8 cellular contexts compared by ENCODE assay signal in the genomic region with DNA sequence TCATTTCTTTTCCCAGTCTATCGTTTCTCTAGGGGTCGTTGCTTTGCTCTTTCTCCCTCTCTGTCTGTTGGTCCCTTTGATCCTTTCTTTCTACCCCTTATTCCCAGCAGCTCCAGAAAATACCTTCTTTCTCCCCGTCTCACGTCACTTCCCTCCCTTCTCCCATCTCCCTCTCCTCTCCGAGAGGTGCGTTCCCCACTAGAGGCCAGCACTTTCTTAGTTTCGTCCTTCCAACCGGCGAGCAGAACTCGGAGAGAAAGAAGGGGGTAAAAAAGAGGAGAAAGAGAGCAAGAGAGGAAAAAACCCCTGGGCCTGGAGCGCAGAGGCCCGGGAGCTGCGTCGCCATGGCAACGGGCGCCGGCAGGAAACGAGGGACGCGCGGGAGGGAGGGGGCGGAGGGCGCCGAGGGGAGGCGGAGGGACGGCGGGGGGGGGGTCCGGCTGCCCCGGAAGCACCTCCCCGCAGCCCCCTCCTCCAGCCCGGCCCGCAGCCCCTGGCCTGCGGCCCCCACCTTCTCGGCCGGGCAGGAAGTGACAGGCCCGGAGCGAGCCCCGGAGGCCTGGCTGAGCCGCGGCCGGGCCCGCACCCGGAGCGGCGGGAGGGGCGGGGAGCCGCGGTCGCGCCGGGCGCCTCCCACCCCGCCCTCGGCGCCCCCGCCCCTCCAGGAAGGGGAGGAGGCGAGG. TPM values are rescaled to one million over a fixed set of nuclear protein-coding genes. Genes with fewer than 3 reads are reported as not detected.
DNase-seq lines count a peak whose midpoint lies in the region; ATAC-seq and TF ChIP-seq lines count a peak whose summit lies in the region.
"Not testable (repeated sequence)": the region's sequence is repeated elsewhere in the genome, so short reads cannot be mapped to it uniquely, and the experiment has no call there.

Gene PHC1, plus strand, starts transcription at position 477 of the 683 bp plus-strand sequence. CDS start 3,169 bp downstream, outside the sequence.

- DNase-seq in AG08396 (ENCODE audit: low spot score), result peak; percentile 89
- DNase-seq in NCI-H510A treated with DMSO at 0.1 percent for 48 hours (lab: John Stamatoyannopoulos, UW), result peak; percentile 84
- peak; percentile 73 for DNase-seq in activated CD4-positive, alpha-beta T cell treated with anti-CD3 and anti-CD28 coated beads, Interleukin-2, amount 50 U/mL, for 1 hour
- DNase-seq in kidney epithelial cell (ENCODE audit: low read depth), result not testable (repeated sequence)
- peak; percentile 43 to 70 for DNase-seq in stimulated activated CD4-positive, alpha-beta T cell treated with anti-CD3 and anti-CD28 coated beads, Interleukin-12 subunit alpha, Interleukin-12 subunit beta, amount 100 ng/mL, for 24 hours (ENCODE audit: low read depth in 2 of 2)

- not testable (repeated sequence) for H3K27me3 ChIP-seq in kidney epithelial cell (ENCODE audit: control insufficient read depth, insufficient read depth, low read length)

- peak; percentile 57 for TF ChIP-seq CTCF in kidney epithelial cell (IDR thresholded peaks at IDR 0.05; ENCODE audit: insufficient read depth, low read length, poor library complexity, severe bottlenecking)

- H3K27ac ChIP-seq in cingulate gyrus (ENCODE audit: low read depth, low read length), result peak within 1 kb of the TSS; percentile 82

- H3K4me3 ChIP-seq in kidney epithelial cell (ENCODE audit: low read depth, low read length), result peak within 1 kb of the TSS; percentile 71

- ATAC-seq in GM19043 (IDR thresholded peaks at IDR 0.05; ENCODE audit: low read depth, unreplicated experiment) (peak; percentile 59), HG03432 (IDR thresholded peaks at IDR 0.05; ENCODE audit: unreplicated experiment) (peak; percentile 74)

- H3K36me3 ChIP-seq in kidney epithelial cell (ENCODE audit: control insufficient read depth, insufficient read depth, low read length), result not testable (repeated sequence)

RNA-seq across cellular contexts. Expression of gene PHC1, which starts in this region (rescaled TPM):
- total RNA-seq in kidney epithelial cell, result 67.8 and 76.7 TPM in 2 replicates
